In the genomic region with DNA sequence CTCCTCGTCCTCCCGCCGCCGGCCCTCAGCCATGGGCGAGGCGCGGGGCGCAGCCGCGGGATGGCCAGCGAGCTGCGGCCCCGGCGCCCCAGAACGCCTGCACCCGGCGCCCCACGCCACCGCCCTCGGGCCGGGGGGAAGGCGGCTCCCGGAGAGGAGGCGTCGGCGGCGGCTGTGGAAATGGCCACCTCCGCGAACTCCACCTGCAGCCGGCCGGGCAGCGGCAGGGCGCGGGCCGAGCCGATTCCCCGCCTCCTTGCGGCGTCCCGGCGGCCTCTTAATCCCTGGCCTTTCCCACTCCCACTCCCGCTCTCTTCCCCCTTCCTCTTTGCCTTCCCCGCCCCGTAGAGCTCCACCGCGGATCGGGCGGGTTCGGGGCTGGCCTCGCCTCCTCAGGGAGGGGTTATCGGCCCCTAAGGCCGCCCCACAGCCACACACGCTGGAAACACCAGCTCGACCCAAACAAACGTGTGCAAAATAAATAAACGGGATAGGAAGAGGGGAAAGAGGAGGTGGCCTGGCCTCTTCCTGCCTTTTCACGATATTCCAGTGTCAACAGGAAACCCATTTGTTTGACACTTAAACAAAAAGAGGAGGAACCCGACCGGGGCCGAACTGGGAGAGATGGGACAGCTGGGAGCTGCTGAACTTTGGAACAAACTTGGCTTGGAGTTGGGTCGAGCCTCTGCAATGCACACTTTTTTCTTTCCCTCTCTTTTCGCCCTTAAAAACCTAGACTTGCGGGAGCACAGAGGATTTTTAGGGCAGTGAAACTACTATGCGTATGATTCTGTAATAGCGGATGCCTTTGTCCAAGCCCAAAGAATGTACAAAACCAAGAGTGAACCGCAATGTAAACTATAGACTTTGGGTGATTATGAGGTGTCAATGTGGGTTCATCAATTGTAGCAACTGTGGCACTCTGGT, we compare ENCODE assay signal across 2 cellular contexts.
TF ChIP-seq lines count a peak whose summit lies in the region.

A gene with protein sequence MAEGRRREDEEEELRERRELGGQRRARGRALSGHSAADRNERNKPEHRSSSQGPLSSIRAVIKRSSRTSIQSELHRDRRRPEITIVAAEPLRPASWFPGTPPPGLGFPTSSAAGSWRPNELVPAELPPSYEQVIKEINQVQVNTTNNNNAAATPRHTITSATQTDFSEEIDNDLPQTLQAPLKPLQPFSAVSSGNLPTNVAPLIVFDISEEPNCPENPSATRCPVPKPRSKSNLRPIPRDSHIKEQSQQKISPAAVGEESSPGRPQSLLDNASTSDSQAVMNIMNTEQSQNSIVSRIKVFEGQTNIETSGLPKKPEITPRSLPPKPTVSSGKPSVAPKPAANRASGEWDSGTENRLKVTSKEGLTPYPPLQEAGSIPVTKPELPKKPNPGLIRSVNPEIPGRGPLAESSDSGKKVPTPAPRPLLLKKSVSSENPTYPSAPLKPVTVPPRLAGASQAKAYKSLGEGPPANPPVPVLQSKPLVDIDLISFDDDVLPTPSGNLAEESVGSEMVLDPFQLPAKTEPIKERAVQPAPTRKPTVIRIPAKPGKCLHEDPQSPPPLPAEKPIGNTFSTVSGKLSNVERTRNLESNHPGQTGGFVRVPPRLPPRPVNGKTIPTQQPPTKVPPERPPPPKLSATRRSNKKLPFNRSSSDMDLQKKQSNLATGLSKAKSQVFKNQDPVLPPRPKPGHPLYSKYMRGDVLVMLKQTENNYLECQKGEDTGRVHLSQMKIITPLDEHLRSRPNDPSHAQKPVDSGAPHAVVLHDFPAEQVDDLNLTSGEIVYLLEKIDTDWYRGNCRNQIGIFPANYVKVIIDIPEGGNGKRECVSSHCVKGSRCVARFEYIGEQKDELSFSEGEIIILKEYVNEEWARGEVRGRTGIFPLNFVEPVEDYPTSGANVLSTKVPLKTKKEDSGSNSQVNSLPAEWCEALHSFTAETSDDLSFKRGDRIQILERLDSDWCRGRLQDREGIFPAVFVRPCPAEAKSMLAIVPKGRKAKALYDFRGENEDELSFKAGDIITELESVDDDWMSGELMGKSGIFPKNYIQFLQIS (minus strand): TSS at position 286 of the 927 bp plus-strand sequence. CDS start 253 bp downstream, at position 33.

TF ChIP-seq in HCT116, 20 proteins besides CTCF, POLR2A, EP300 and RAD21:
- TF ChIP-seq, protein P1, sequence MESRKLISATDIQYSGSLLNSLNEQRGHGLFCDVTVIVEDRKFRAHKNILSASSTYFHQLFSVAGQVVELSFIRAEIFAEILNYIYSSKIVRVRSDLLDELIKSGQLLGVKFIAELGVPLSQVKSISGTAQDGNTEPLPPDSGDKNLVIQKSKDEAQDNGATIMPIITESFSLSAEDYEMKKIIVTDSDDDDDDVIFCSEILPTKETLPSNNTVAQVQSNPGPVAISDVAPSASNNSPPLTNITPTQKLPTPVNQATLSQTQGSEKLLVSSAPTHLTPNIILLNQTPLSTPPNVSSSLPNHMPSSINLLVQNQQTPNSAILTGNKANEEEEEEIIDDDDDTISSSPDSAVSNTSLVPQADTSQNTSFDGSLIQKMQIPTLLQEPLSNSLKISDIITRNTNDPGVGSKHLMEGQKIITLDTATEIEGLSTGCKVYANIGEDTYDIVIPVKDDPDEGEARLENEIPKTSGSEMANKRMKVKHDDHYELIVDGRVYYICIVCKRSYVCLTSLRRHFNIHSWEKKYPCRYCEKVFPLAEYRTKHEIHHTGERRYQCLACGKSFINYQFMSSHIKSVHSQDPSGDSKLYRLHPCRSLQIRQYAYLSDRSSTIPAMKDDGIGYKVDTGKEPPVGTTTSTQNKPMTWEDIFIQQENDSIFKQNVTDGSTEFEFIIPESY (IDR thresholded peaks at IDR 0.05; ENCODE audit: extremely low read depth, insufficient replicate concordance, low read length) = no peak
- no peak for TF ChIP-seq ZNF274 (IDR thresholded peaks at IDR 0.05; ENCODE audit: low read depth, low read length)
- peak; percentile 86 for TF ChIP-seq ZFX (IDR thresholded peaks at IDR 0.05)
- peak; percentile 66; the same call in 1 of the 2 replicates for TF ChIP-seq POLR2AphosphoS5 (IDR thresholded peaks at IDR 0.05; ENCODE audit: low read depth, low read length)
- peak; percentile 72; the same call in 1 of the 2 replicates for TF ChIP-seq SIN3A (IDR thresholded peaks at IDR 0.05; ENCODE audit: low read depth)
- no peak for TF ChIP-seq CBX3 (IDR thresholded peaks at IDR 0.05; ENCODE audit: low read depth)
- TF ChIP-seq, protein P2, sequence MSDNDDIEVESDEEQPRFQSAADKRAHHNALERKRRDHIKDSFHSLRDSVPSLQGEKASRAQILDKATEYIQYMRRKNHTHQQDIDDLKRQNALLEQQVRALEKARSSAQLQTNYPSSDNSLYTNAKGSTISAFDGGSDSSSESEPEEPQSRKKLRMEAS (IDR thresholded peaks at IDR 0.05) = 0 out of 2 replicates have a peak, but pooled peaks have one; percentile 58
- peak; percentile 49 for TF ChIP-seq YY1 (IDR thresholded peaks at IDR 0.05; ENCODE audit: extremely low read depth, insufficient replicate concordance, low read depth, low read length)

TF ChIP-seq in SK-N-SH, 30 proteins besides CTCF, POLR2A, EP300 and RAD21:
- no peak for TF ChIP-seq MEF2A (IDR thresholded peaks at IDR 0.05; ENCODE audit: borderline replicate concordance, low read depth)
- no peak for TF ChIP-seq FOXJ3 (CRISPR knock-in tag; IDR thresholded peaks at IDR 0.05)
- TF ChIP-seq NRF1 (IDR thresholded peaks at IDR 0.05; ENCODE audit: low read depth, low read length) = peak; percentile 23; the same call in 1 of the 2 replicates
- TF ChIP-seq FOSL2 (IDR thresholded peaks at IDR 0.05; ENCODE audit: borderline replicate concordance, low read depth) = no peak
- TF ChIP-seq, protein P3, sequence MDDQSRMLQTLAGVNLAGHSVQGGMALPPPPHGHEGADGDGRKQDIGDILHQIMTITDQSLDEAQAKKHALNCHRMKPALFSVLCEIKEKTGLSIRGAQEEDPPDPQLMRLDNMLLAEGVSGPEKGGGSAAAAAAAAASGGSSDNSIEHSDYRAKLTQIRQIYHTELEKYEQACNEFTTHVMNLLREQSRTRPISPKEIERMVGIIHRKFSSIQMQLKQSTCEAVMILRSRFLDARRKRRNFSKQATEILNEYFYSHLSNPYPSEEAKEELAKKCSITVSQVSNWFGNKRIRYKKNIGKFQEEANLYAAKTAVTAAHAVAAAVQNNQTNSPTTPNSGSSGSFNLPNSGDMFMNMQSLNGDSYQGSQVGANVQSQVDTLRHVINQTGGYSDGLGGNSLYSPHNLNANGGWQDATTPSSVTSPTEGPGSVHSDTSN (IDR thresholded peaks at IDR 0.05) = no peak
- no peak for TF ChIP-seq SMC3 (IDR thresholded peaks at IDR 0.05; ENCODE audit: low read depth, low read length)
- no peak; the same call in 1 of the 2 replicates for TF ChIP-seq SIN3A (IDR thresholded peaks at IDR 0.05; ENCODE audit: borderline replicate concordance, low read depth, low read length)
- TF ChIP-seq MXI1 (IDR thresholded peaks at IDR 0.05; ENCODE audit: low read depth, low read length) = peak; percentile 69
- 0 out of 2 replicates have a peak, but pooled peaks have one; percentile 28 for TF ChIP-seq RCOR1 (IDR thresholded peaks at IDR 0.05; ENCODE audit: low read length)
- TF ChIP-seq, protein P2 (IDR thresholded peaks at IDR 0.05; ENCODE audit: low read depth) = peak; percentile 16; the same call in 1 of the 2 replicates
- TF ChIP-seq, protein P4, sequence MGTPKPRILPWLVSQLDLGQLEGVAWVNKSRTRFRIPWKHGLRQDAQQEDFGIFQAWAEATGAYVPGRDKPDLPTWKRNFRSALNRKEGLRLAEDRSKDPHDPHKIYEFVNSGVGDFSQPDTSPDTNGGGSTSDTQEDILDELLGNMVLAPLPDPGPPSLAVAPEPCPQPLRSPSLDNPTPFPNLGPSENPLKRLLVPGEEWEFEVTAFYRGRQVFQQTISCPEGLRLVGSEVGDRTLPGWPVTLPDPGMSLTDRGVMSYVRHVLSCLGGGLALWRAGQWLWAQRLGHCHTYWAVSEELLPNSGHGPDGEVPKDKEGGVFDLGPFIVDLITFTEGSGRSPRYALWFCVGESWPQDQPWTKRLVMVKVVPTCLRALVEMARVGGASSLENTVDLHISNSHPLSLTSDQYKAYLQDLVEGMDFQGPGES (IDR thresholded peaks at IDR 0.05; ENCODE audit: low read depth, low read length) = no peak
- TF ChIP-seq RXRA (IDR thresholded peaks at IDR 0.05; ENCODE audit: borderline replicate concordance, low read depth) = no peak
- peak; percentile 51; the same call in 1 of the 2 replicates for TF ChIP-seq ELF1 (IDR thresholded peaks at IDR 0.05)
- no peak for TF ChIP-seq RFX5 (IDR thresholded peaks at IDR 0.05; ENCODE audit: low read length)
- TF ChIP-seq JUND (IDR thresholded peaks at IDR 0.05) = no peak
- TF ChIP-seq GATA2 (CRISPR knock-in tag; IDR thresholded peaks at IDR 0.05) = peak; percentile 18; the same call in 1 of the 2 replicates
- no peak for TF ChIP-seq FOXM1 (IDR thresholded peaks at IDR 0.05; ENCODE audit: low read depth)
- no peak for TF ChIP-seq GABPA (IDR thresholded peaks at IDR 0.05; ENCODE audit: low read depth)
- TF ChIP-seq POLR2AphosphoS5 (IDR thresholded peaks at IDR 0.05; ENCODE audit: low read depth, low read length) = peak; percentile 66
- TF ChIP-seq TEAD4 (IDR thresholded peaks at IDR 0.05; ENCODE audit: borderline replicate concordance, insufficient read depth) = no peak
- TF ChIP-seq, protein P5, sequence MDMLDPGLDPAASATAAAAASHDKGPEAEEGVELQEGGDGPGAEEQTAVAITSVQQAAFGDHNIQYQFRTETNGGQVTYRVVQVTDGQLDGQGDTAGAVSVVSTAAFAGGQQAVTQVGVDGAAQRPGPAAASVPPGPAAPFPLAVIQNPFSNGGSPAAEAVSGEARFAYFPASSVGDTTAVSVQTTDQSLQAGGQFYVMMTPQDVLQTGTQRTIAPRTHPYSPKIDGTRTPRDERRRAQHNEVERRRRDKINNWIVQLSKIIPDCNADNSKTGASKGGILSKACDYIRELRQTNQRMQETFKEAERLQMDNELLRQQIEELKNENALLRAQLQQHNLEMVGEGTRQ (IDR thresholded peaks at IDR 0.05; ENCODE audit: borderline replicate concordance, low read depth, low read length) = no peak
- TF ChIP-seq, protein P6, sequence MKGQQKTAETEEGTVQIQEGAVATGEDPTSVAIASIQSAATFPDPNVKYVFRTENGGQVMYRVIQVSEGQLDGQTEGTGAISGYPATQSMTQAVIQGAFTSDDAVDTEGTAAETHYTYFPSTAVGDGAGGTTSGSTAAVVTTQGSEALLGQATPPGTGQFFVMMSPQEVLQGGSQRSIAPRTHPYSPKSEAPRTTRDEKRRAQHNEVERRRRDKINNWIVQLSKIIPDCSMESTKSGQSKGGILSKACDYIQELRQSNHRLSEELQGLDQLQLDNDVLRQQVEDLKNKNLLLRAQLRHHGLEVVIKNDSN (IDR thresholded peaks at IDR 0.05; ENCODE audit: borderline replicate concordance, low read depth) = no peak
- TF ChIP-seq EZH2phosphoT487 (IDR thresholded peaks at IDR 0.05; ENCODE audit: borderline replicate concordance, low read depth) = no peak
- TF ChIP-seq, protein P7, sequence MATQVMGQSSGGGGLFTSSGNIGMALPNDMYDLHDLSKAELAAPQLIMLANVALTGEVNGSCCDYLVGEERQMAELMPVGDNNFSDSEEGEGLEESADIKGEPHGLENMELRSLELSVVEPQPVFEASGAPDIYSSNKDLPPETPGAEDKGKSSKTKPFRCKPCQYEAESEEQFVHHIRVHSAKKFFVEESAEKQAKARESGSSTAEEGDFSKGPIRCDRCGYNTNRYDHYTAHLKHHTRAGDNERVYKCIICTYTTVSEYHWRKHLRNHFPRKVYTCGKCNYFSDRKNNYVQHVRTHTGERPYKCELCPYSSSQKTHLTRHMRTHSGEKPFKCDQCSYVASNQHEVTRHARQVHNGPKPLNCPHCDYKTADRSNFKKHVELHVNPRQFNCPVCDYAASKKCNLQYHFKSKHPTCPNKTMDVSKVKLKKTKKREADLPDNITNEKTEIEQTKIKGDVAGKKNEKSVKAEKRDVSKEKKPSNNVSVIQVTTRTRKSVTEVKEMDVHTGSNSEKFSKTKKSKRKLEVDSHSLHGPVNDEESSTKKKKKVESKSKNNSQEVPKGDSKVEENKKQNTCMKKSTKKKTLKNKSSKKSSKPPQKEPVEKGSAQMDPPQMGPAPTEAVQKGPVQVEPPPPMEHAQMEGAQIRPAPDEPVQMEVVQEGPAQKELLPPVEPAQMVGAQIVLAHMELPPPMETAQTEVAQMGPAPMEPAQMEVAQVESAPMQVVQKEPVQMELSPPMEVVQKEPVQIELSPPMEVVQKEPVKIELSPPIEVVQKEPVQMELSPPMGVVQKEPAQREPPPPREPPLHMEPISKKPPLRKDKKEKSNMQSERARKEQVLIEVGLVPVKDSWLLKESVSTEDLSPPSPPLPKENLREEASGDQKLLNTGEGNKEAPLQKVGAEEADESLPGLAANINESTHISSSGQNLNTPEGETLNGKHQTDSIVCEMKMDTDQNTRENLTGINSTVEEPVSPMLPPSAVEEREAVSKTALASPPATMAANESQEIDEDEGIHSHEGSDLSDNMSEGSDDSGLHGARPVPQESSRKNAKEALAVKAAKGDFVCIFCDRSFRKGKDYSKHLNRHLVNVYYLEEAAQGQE (IDR thresholded peaks at IDR 0.05; ENCODE audit: low read depth, low read length) = no peak
- no peak for TF ChIP-seq YY1 (IDR thresholded peaks at IDR 0.05; ENCODE audit: low read depth)
- TF ChIP-seq NFIC (IDR thresholded peaks at IDR 0.05; ENCODE audit: borderline replicate concordance) = no peak
- TF ChIP-seq TCF12 (IDR thresholded peaks at IDR 0.05) = peak; percentile 21; the same call in 1 of the 2 replicates
- TF ChIP-seq TAF1 (IDR thresholded peaks at IDR 0.05; ENCODE audit: borderline replicate concordance, low read depth, low read length) = no peak
